Comparison of ENCODE assay signal across 1 cellular context in the genomic region with DNA sequence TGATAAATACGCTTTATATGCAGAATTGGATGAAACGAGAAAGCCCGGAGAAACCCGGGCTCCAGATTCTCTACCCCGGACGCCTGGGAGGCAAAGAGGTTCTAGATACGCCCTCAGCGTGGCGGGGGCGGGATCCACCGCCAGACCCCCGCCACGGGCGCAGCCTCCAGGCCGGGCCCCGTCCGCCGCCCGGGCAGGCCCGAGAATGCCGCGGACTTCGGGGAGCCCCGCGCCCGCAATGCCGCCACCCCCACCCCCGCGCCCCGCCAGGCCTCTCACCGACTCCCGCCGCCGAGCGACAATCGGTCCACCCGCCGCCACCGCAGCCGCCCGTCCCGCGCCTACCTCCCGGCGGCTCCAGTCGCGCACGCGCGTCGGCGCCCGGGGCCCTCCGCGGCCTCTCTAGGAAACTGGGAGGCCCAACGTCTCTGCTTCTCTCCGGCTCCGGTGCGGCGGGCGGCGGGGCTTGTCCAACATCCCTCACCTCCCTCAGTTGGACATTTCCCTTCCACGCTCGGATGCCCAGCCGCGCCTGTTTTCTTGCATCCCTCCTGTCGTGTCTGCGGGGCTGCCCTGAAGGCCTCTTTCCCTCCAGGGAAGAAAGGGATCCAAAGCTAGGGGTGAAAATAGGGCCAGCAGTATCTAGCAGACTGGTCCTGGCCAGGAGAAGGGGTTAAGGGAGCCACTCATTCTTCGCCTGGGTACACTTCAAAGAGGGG.
TF ChIP-seq lines count a peak whose summit lies in the region.

A gene (minus strand): TSS at position 359 of the 719 bp plus-strand sequence. CDS start 22,121 bp downstream, outside the sequence.

TF ChIP-seq in K562, 482 proteins besides CTCF, POLR2A, EP300 and RAD21 (continued from another document):
- TF ChIP-seq, protein P1, sequence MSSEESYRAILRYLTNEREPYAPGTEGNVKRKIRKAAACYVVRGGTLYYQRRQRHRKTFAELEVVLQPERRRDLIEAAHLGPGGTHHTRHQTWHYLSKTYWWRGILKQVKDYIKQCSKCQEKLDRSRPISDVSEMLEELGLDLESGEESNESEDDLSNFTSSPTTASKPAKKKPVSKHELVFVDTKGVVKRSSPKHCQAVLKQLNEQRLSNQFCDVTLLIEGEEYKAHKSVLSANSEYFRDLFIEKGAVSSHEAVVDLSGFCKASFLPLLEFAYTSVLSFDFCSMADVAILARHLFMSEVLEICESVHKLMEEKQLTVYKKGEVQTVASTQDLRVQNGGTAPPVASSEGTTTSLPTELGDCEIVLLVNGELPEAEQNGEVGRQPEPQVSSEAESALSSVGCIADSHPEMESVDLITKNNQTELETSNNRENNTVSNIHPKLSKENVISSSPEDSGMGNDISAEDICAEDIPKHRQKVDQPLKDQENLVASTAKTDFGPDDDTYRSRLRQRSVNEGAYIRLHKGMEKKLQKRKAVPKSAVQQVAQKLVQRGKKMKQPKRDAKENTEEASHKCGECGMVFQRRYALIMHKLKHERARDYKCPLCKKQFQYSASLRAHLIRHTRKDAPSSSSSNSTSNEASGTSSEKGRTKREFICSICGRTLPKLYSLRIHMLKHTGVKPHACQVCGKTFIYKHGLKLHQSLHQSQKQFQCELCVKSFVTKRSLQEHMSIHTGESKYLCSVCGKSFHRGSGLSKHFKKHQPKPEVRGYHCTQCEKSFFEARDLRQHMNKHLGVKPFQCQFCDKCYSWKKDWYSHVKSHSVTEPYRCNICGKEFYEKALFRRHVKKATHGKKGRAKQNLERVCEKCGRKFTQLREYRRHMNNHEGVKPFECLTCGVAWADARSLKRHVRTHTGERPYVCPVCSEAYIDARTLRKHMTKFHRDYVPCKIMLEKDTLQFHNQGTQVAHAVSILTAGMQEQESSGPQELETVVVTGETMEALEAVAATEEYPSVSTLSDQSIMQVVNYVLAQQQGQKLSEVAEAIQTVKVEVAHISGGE (CRISPR knock-in tag; IDR thresholded peaks at IDR 0.05), result peak in 1 of 3 experiments; percentile 54; a peak in 1 of 6 replicates
- TF ChIP-seq SMAD1 (IDR thresholded peaks at IDR 0.05; ENCODE audit: low read depth, low read length, partially characterized antibody) (peak; percentile 41), CEBPG (CRISPR knock-in tag; IDR thresholded peaks at IDR 0.05) (no peak), CEBPG (tag; conservative IDR thresholded peaks at IDR 0.05 in 1 of 2, IDR thresholded peaks at IDR 0.05 in 1 of 2) (0 out of 4 replicates have a peak, but pooled peaks of 1 of the 2 experiments have one; percentile 5), NFE2L1 (tag; IDR thresholded peaks at IDR 0.05; ENCODE audit: borderline replicate concordance, low read depth) (no peak), ETV6 (IDR thresholded peaks at IDR 0.05; ENCODE audit: borderline replicate concordance in 1 of 2, low read depth in 2 of 2, low read length in 1 of 2) (no peak), ETV6 (CRISPR knock-in tag; IDR thresholded peaks at IDR 0.05; ENCODE audit: borderline replicate concordance) (no peak), YY1 (IDR thresholded peaks at IDR 0.05; ENCODE audit: borderline replicate concordance in 1 of 3, control insufficient read depth in 1 of 3, extremely low read depth in 1 of 3, insufficient read depth in 3 of 3, insufficient read length in 1 of 3, insufficient replicate concordance in 2 of 3, low read depth in 1 of 3, low read length in 2 of 3) (peak in 2 of 3 experiments; percentile 51 to 69), CCNT2 (IDR thresholded peaks at IDR 0.05; ENCODE audit: borderline replicate concordance, extremely low read depth, insufficient read length, low read depth, low read length) (peak; percentile 79), MCM7 (IDR thresholded peaks at IDR 0.05) (no peak), NONO (IDR thresholded peaks at IDR 0.05; ENCODE audit: low read depth in 2 of 2, low read length in 1 of 2) (peak; percentile 24 to 53; a peak in 1 of 4 replicates), SMARCA5 (IDR thresholded peaks at IDR 0.05) (no peak), HCFC1 (IDR thresholded peaks at IDR 0.05; ENCODE audit: low read depth, low read length) (peak; percentile 68), KDM5B (IDR thresholded peaks at IDR 0.05; ENCODE audit: insufficient replicate concordance, low read depth, low read length) (peak; percentile 61), SUPT5H (IDR thresholded peaks at IDR 0.05) (peak; percentile 68), ZNF174 (CRISPR knock-in tag; IDR thresholded peaks at IDR 0.05) (no peak), MYC (IDR thresholded peaks at IDR 0.05; ENCODE audit: low read depth, low read length) (peak; percentile 65; the same call in 1 of the 2 replicates), MYC (CRISPR knock-in tag; IDR thresholded peaks at IDR 0.05; ENCODE audit: borderline replicate concordance, low read depth) (no peak), SP1 (CRISPR knock-in tag; IDR thresholded peaks at IDR 0.05) (peak; percentile 51; the same call in 1 of the 2 replicates), KLF16 (IDR thresholded peaks at IDR 0.05) (no peak), TBP (optimal IDR thresholded peaks at IDR 0.05; ENCODE audit: low read depth, low read length) (peak; percentile 62), HMGN3 (IDR thresholded peaks at IDR 0.05; ENCODE audit: borderline replicate concordance, extremely low read depth, insufficient read length, low read depth, low read length) (peak; percentile 78), RBBP5 (IDR thresholded peaks at IDR 0.05; ENCODE audit: borderline replicate concordance, insufficient read depth, low read length, poor library complexity, severe bottlenecking) (peak; percentile 86), CXXC5 (CRISPR knock-in tag; IDR thresholded peaks at IDR 0.05) (peak; percentile 64; the same call in 1 of the 2 replicates), POLR2B (IDR thresholded peaks at IDR 0.05; ENCODE audit: low read depth, partially characterized antibody) (peak; percentile 41), ZBTB7A (IDR thresholded peaks at IDR 0.05; ENCODE audit: borderline replicate concordance, control insufficient read depth, low read depth, low read length) (peak; percentile 93; the same call in 1 of the 2 replicates), RB1 (IDR thresholded peaks at IDR 0.05; ENCODE audit: low read depth) (peak; percentile 82)
- TF ChIP-seq, protein P2, sequence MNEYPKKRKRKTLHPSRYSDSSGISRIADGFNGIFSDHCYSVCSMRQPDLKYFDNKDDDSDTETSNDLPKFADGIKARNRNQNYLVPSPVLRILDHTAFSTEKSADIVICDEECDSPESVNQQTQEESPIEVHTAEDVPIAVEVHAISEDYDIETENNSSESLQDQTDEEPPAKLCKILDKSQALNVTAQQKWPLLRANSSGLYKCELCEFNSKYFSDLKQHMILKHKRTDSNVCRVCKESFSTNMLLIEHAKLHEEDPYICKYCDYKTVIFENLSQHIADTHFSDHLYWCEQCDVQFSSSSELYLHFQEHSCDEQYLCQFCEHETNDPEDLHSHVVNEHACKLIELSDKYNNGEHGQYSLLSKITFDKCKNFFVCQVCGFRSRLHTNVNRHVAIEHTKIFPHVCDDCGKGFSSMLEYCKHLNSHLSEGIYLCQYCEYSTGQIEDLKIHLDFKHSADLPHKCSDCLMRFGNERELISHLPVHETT (CRISPR knock-in tag; conservative IDR thresholded peaks at IDR 0.05 in 1 of 2, IDR thresholded peaks at IDR 0.05 in 1 of 2), result peak in 1 of 2 experiments; percentile 94; a peak in 2 of 4 replicates
- TF ChIP-seq, protein P3, sequence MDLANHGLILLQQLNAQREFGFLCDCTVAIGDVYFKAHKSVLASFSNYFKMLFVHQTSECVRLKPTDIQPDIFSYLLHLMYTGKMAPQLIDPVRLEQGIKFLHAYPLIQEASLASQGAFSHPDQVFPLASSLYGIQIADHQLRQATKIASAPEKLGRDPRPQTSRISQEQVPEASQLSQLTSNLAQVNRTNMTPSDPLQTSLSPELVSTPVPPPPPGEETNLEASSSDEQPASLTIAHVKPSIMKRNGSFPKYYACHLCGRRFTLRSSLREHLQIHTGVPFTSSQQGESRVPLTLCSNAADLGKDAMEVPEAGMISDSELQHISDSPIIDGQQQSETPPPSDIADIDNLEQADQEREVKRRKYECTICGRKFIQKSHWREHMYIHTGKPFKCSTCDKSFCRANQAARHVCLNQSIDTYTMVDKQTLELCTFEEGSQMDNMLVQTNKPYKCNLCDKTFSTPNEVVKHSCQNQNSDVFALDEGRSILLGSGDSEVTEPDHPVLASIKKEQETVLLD (IDR thresholded peaks at IDR 0.05), result 0 out of 2 replicates have a peak, but pooled peaks have one; percentile 39
- TF ChIP-seq, protein P4, sequence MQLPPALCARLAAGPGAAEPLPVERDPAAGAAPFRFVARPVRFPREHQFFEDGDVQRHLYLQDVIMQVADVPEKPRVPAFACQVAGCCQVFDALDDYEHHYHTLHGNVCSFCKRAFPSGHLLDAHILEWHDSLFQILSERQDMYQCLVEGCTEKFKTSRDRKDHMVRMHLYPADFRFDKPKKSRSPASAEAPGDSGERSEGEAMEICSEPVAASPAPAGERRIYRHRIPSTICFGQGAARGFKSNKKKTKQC (CRISPR knock-in tag; IDR thresholded peaks at IDR 0.05), result no peak
- TF ChIP-seq, protein P5, sequence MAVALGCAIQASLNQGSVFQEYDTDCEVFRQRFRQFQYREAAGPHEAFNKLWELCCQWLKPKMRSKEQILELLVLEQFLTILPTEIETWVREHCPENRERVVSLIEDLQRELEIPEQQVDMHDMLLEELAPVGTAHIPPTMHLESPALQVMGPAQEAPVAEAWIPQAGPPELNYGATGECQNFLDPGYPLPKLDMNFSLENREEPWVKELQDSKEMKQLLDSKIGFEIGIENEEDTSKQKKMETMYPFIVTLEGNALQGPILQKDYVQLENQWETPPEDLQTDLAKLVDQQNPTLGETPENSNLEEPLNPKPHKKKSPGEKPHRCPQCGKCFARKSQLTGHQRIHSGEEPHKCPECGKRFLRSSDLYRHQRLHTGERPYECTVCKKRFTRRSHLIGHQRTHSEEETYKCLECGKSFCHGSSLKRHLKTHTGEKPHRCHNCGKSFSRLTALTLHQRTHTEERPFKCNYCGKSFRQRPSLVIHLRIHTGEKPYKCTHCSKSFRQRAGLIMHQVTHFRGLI (CRISPR knock-in tag; IDR thresholded peaks at IDR 0.05), result no peak
- TF ChIP-seq, protein P6, sequence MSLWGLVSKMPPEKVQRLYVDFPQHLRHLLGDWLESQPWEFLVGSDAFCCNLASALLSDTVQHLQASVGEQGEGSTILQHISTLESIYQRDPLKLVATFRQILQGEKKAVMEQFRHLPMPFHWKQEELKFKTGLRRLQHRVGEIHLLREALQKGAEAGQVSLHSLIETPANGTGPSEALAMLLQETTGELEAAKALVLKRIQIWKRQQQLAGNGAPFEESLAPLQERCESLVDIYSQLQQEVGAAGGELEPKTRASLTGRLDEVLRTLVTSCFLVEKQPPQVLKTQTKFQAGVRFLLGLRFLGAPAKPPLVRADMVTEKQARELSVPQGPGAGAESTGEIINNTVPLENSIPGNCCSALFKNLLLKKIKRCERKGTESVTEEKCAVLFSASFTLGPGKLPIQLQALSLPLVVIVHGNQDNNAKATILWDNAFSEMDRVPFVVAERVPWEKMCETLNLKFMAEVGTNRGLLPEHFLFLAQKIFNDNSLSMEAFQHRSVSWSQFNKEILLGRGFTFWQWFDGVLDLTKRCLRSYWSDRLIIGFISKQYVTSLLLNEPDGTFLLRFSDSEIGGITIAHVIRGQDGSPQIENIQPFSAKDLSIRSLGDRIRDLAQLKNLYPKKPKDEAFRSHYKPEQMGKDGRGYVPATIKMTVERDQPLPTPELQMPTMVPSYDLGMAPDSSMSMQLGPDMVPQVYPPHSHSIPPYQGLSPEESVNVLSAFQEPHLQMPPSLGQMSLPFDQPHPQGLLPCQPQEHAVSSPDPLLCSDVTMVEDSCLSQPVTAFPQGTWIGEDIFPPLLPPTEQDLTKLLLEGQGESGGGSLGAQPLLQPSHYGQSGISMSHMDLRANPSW (CRISPR knock-in tag; IDR thresholded peaks at IDR 0.05), result peak; percentile 92; the same call in 1 of the 2 replicates
- TF ChIP-seq, protein P7, sequence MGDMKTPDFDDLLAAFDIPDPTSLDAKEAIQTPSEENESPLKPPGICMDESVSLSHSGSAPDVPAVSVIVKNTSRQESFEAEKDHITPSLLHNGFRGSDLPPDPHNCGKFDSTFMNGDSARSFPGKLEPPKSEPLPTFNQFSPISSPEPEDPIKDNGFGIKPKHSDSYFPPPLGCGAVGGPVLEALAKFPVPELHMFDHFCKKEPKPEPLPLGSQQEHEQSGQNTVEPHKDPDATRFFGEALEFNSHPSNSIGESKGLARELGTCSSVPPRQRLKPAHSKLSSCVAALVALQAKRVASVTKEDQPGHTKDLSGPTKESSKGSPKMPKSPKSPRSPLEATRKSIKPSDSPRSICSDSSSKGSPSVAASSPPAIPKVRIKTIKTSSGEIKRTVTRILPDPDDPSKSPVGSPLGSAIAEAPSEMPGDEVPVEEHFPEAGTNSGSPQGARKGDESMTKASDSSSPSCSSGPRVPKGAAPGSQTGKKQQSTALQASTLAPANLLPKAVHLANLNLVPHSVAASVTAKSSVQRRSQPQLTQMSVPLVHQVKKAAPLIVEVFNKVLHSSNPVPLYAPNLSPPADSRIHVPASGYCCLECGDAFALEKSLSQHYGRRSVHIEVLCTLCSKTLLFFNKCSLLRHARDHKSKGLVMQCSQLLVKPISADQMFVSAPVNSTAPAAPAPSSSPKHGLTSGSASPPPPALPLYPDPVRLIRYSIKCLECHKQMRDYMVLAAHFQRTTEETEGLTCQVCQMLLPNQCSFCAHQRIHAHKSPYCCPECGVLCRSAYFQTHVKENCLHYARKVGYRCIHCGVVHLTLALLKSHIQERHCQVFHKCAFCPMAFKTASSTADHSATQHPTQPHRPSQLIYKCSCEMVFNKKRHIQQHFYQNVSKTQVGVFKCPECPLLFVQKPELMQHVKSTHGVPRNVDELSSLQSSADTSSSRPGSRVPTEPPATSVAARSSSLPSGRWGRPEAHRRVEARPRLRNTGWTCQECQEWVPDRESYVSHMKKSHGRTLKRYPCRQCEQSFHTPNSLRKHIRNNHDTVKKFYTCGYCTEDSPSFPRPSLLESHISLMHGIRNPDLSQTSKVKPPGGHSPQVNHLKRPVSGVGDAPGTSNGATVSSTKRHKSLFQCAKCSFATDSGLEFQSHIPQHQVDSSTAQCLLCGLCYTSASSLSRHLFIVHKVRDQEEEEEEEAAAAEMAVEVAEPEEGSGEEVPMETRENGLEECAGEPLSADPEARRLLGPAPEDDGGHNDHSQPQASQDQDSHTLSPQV (IDR thresholded peaks at IDR 0.05), result no peak; the same call in 1 of the 2 replicates
